Comparison of ENCODE assay signal across 26 cellular contexts in the genomic region with DNA sequence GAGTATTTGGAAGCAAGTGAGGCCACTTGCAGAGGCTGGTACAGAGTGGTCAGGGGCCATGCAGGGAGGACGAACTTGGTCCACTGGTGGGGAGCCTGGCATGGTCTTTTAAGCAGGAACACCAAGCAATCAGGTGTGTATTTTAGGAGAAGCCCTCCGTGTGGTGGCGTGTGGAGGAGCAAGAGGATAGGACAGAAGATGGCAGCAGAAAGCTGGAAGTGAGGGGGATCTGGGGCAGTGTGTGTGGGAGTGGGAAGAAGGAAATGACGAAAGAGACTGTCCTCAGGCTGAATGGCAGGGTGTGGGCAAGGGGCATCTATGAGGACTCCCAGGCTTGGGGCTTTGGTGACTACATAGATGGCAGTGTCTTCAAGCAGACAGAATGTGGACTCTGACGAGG. TPM values are rescaled to one million over a fixed set of nuclear protein-coding genes. Genes with fewer than 3 reads are reported as not detected.
"Had no signal": no experiment of that assay in that cellular context is flagged by ENCODE, and none has a peak within 500 bp of the region (broad histone marks: within the 10 kb centered on the region; RNA-seq: fewer than 3 reads in every experiment).

No MANE protein-coding gene starts in this region.

- H3K4me3 Mint-ChIP-seq: activated CD4-positive, alpha-beta memory T cell treated with anti-CD3 and anti-CD28 coated beads, Interleukin-2, amount 10 ng/mL, durations not matched to agents 7 days and 5 days; activated CD4-positive, alpha-beta T cell treated with anti-CD3 and anti-CD28 coated beads for 36 hours; activated naive CD4-positive, alpha-beta T cell treated with anti-CD3 and anti-CD28 coated beads for 36 hours; activated naive CD8-positive, alpha-beta T cell; activated T-helper 17 cell treated with anti-CD3 and anti-CD28 coated beads, Interleukin-2, amount 50 U/mL, for 72 hours; T-helper 17 cell had no signal

- H3K9me3 Mint-ChIP-seq: activated CD4-positive, alpha-beta memory T cell treated with anti-CD3 and anti-CD28 coated beads, Interleukin-2, amount 10 ng/mL, durations not matched to agents 7 days and 5 days; activated naive CD4-positive, alpha-beta T cell treated with anti-CD3 and anti-CD28 coated beads for 36 hours; activated T-helper 17 cell treated with anti-CD3 and anti-CD28 coated beads, Interleukin-2, amount 50 U/mL, for 72 hours had no signal

- H3K36me3 Mint-ChIP-seq: activated naive CD8-positive, alpha-beta T cell had no signal

- DNase-seq: activated CD4-positive, alpha-beta memory T cell treated with anti-CD3 and anti-CD28 coated beads, Interleukin-2, amount 10 ng/mL, durations not matched to agents 7 days and 5 days; activated CD4-positive, alpha-beta T cell treated with anti-CD3 and anti-CD28 coated beads for 36 hours; activated CD4-positive, alpha-beta T cell treated with anti-CD3 and anti-CD28 coated beads, Interleukin-2, amount 50 U/mL, for 1 hour; activated gamma-delta T cell; activated naive CD4-positive, alpha-beta T cell treated with anti-CD3 and anti-CD28 coated beads for 36 hours; activated T-cell treated with anti-CD3 and anti-CD28 coated beads for 4 hours; activated T-cell treated with anti-CD3 and anti-CD28 coated beads, Interleukin-2, amount 50 U/mL, for 48 hours; adrenal gland; anterior cingulate cortex; NCI-H1092; NCI-H1417; NCI-H1694; NCI-H2029 treated with DMSO at 0.1 percent for 48 hours; NCI-H510A treated with DMSO at 0.1 percent for 48 hours; NCI-H69; PC-3; SHP77; T-helper 17 cell; T-helper 9 cell had no signal

- H3K4me3 ChIP-seq: adrenal gland, SJSA1 had no signal

- H3K9me3 ChIP-seq: adrenal gland, SJSA1 had no signal

- H3K4me1 Mint-ChIP-seq: activated CD4-positive, alpha-beta memory T cell treated with anti-CD3 and anti-CD28 coated beads, Interleukin-2, amount 10 ng/mL, durations not matched to agents 7 days and 5 days; activated CD4-positive, alpha-beta T cell treated with anti-CD3 and anti-CD28 coated beads for 36 hours; activated T-helper 17 cell treated with anti-CD3 and anti-CD28 coated beads, Interleukin-2, amount 50 U/mL, for 72 hours; T-helper 17 cell had no signal

- H3K27ac Mint-ChIP-seq: activated CD4-positive, alpha-beta memory T cell treated with anti-CD3 and anti-CD28 coated beads, Interleukin-2, amount 10 ng/mL, durations not matched to agents 7 days and 5 days; activated CD4-positive, alpha-beta T cell treated with anti-CD3 and anti-CD28 coated beads for 36 hours; activated naive CD4-positive, alpha-beta T cell treated with anti-CD3 and anti-CD28 coated beads for 36 hours; activated naive CD8-positive, alpha-beta T cell; activated T-helper 17 cell treated with anti-CD3 and anti-CD28 coated beads, Interleukin-2, amount 50 U/mL, for 72 hours; T-helper 17 cell had no signal

- H3K36me3 ChIP-seq: adrenal gland, SJSA1 had no signal

- ATAC-seq: activated CD4-positive, alpha-beta T cell treated with anti-CD3 and anti-CD28 coated beads for 36 hours; activated T-helper 17 cell treated with anti-CD3 and anti-CD28 coated beads, Interleukin-2, amount 50 U/mL, for 72 hours; PC-3; T-helper 17 cell had no signal

- H3K27ac ChIP-seq: adrenal gland, SJSA1 had no signal

- H3K27me3 Mint-ChIP-seq: activated CD4-positive, alpha-beta memory T cell treated with anti-CD3 and anti-CD28 coated beads, Interleukin-2, amount 10 ng/mL, durations not matched to agents 7 days and 5 days had no signal

- H3K4me1 ChIP-seq: adrenal gland, SJSA1 had no signal

RNA-seq across cellular contexts. Expression of a gene that starts 51.2 kb away (rescaled TPM):
- total RNA-seq: activated CD4-positive, alpha-beta memory T cell treated with anti-CD3 and anti-CD28 coated beads, Interleukin-2, amount 10 ng/mL, durations not matched to agents 7 days and 5 days; activated CD4-positive, alpha-beta T cell treated with anti-CD3 and anti-CD28 coated beads for 36 hours; activated CD8-positive, alpha-beta memory T cell treated with anti-CD3 and anti-CD28 coated beads for 36 hours; activated naive CD4-positive, alpha-beta T cell treated with anti-CD3 and anti-CD28 coated beads for 36 hours; activated T-helper 17 cell treated with anti-CD3 and anti-CD28 coated beads, Interleukin-2, amount 50 U/mL, for 72 hours; adrenal gland; cardiac septum; cerebellum; LHCN-M2; PC-3; SJSA1; T-helper 17 cell had no signal
- polyA plus RNA-seq: adrenal gland had no signal
